Comparison of ENCODE assay signal across 21 cellular contexts in the genomic region with DNA sequence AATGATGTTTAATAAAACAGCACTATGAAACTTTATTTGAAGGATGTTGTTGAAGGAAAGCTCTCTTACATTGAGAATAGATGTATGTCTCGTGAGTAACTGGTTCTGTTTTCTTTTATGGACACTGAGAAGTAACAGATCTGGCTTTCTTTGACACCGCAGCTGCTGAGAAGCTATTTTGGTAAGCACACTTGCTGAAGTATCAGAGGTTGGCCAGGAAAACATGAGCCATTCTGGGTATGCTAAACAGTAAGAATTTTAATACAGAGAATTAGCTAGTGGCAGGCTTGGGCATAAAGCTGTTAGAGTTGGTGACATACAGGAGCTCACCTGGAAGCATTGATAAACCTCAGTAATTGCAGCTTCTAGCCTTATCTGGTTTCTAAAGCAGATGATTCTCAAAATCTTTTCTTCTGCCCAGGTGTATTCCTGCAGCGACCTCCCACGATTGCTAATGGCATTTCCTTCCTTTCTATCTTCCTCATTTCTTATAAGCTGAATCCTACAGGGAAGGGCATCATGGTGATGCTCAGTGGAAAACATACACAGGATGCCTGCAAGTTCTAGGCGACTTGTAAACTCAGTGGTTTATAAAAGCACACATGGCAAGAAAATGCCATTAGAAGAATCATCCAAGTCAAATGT.
"Had no signal": no experiment of that assay in that cellular context is flagged by ENCODE, and none has a peak within 500 bp of the region (broad histone marks: within the 10 kb centered on the region; RNA-seq: fewer than 3 reads in every experiment).

No MANE protein-coding gene starts in this region.

- H3K4me1 Mint-ChIP-seq: memory B cell; mesothelial cell of epicardium; stimulated activated naive B cell treated with anti-CD40 and anti-IgM and Interleukin-4, amounts not matched to agents 10 μg/mL and 1 μg/mL and 100 μg/mL, for 72 hours; stimulated activated naive CD8-positive, alpha-beta T cell treated with anti-CD3 and anti-CD28 coated beads, Interleukin-15, amount 100 ng/mL, for 72 hours had no signal

- H3K9me3 Mint-ChIP-seq: memory B cell had no signal

- H3K27me3 ChIP-seq: hepatocyte, testis, tibial nerve, upper lobe of right lung, vagina had no signal

- H3K36me3 Mint-ChIP-seq: memory B cell; mesothelial cell of epicardium; stimulated activated naive B cell treated with anti-CD40 and anti-IgM and Interleukin-4, amounts not matched to agents 10 μg/mL and 1 μg/mL and 100 μg/mL, for 72 hours had no signal

- H3K4me3 ChIP-seq: hepatocyte, left ventricle myocardium inferior, lower lobe of right lung, skin epidermis, testis, tibial nerve, upper lobe of right lung, vagina had no signal

- H3K79me2 ChIP-seq: hepatocyte had no signal

- ATAC-seq: left cardiac atrium; lower lobe of right lung; sciatic nerve; stimulated activated naive B cell treated with anti-CD40 and anti-IgM and Interleukin-4, amounts not matched to agents 10 μg/mL and 1 μg/mL and 100 μg/mL, for 72 hours; stimulated activated naive CD8-positive, alpha-beta T cell treated with anti-CD3 and anti-CD28 coated beads, Interleukin-15, amount 100 ng/mL, for 72 hours; upper lobe of right lung had no signal

- H3K27ac Mint-ChIP-seq: memory B cell; mesothelial cell of epicardium; stimulated activated naive B cell treated with anti-CD40 and anti-IgM and Interleukin-4, amounts not matched to agents 10 μg/mL and 1 μg/mL and 100 μg/mL, for 72 hours; stimulated activated naive CD8-positive, alpha-beta T cell treated with anti-CD3 and anti-CD28 coated beads, Interleukin-15, amount 100 ng/mL, for 72 hours had no signal

- H3K4me2 ChIP-seq: hepatocyte had no signal

- H3K9me3 ChIP-seq: lower lobe of right lung, testis, tibial nerve, upper lobe of right lung, vagina had no signal

- DNase-seq: dermis blood vessel endothelial cell; effector CD4-positive, alpha-beta T cell; foreskin melanocyte; head of caudate nucleus; kidney; left cardiac atrium; left ventricle myocardium inferior; lower lobe of right lung; stimulated activated CD4-positive, alpha-beta T cell treated with anti-CD3 and anti-CD28 coated beads, Interleukin-2, amount 100 ng/mL, for 24 hours; stimulated activated CD4-positive, alpha-beta T cell treated with anti-CD3 and anti-CD28 coated beads, Interleukin-4, amount 100 ng/mL, for 4 hours; stimulated activated naive B cell treated with anti-CD40 and anti-IgM and Interleukin-4, amounts not matched to agents 10 μg/mL and 1 μg/mL and 100 μg/mL, for 72 hours; stimulated activated naive CD8-positive, alpha-beta T cell treated with anti-CD3 and anti-CD28 coated beads, Interleukin-15, amount 100 ng/mL, for 72 hours; testis; upper lobe of right lung had no signal

- H2AFZ ChIP-seq: hepatocyte had no signal

- H3K36me3 ChIP-seq: left ventricle myocardium inferior, lower lobe of right lung, tibial nerve, upper lobe of right lung, vagina had no signal

- H3K4me3 Mint-ChIP-seq: memory B cell; mesothelial cell of epicardium; stimulated activated naive B cell treated with anti-CD40 and anti-IgM and Interleukin-4, amounts not matched to agents 10 μg/mL and 1 μg/mL and 100 μg/mL, for 72 hours; stimulated activated naive CD8-positive, alpha-beta T cell treated with anti-CD3 and anti-CD28 coated beads, Interleukin-15, amount 100 ng/mL, for 72 hours had no signal

- H3K27me3 Mint-ChIP-seq: memory B cell; stimulated activated naive B cell treated with anti-CD40 and anti-IgM and Interleukin-4, amounts not matched to agents 10 μg/mL and 1 μg/mL and 100 μg/mL, for 72 hours; stimulated activated naive CD8-positive, alpha-beta T cell treated with anti-CD3 and anti-CD28 coated beads, Interleukin-15, amount 100 ng/mL, for 72 hours had no signal

- FAIRE-seq: kidney had no signal

- H3K27ac ChIP-seq: hepatocyte, left ventricle myocardium inferior, lower lobe of right lung, skin epidermis, testis, tibial nerve, upper lobe of right lung, vagina had no signal

- H3K4me1 ChIP-seq: left ventricle myocardium inferior, lower lobe of right lung, testis, tibial nerve, upper lobe of right lung, vagina had no signal
